Comparison of ENCODE assay signal across 35 cellular contexts in genomic region chr1:54706419-54706818, GRCh38.
"Had no signal": no experiment of that assay in that cellular context is flagged by ENCODE, and none has a peak within 500 bp of the region (broad histone marks: within the 10 kb centered on the region; RNA-seq: fewer than 3 reads in every experiment).

No MANE protein-coding gene starts in this region.

- H3K9me3 Mint-ChIP-seq: activated B cell treated with CpG ODN at 0.5 μM for 24 hours; activated CD4-positive, alpha-beta memory T cell treated with anti-CD3 and anti-CD28 coated beads for 36 hours; activated CD4-positive, alpha-beta T cell treated with anti-CD3 and anti-CD28 coated beads, Interleukin-2, amount 10 ng/mL, durations not matched to agents 24 days and 14 days; activated CD8-positive, alpha-beta T cell treated with anti-CD3 and anti-CD28 coated beads for 36 hours; activated naive CD4-positive, alpha-beta T cell treated with anti-CD3 and anti-CD28 coated beads for 36 hours; activated naive CD4-positive, alpha-beta T cell treated with anti-CD3 and anti-CD28 coated beads, Interleukin-2, amount 50 U/mL, for 72 hours; activated naive CD8-positive, alpha-beta T cell treated with anti-CD3 and anti-CD28 coated beads for 36 hours; activated T-cell treated with anti-CD3 and anti-CD28 coated beads, Interleukin-2, amount 50 U/mL, for 4 hours; activated T-cell treated with anti-CD3 and anti-CD28 coated beads, Interleukin-2, amount 50 U/mL, for 72 hours; activated T-helper 1 cell treated with anti-CD3 and anti-CD28 coated beads, Interleukin-12 subunit alpha, Interleukin-12 subunit beta, Interleukin-2, Interleukin-4 antibody, amounts not matched to agents 30 ng/mL and 10 ng/mL and 1 ng/mL, durations not matched to agents 14 hours and 24 hours and 36 hours; activated T-helper 17 cell treated with anti-CD3 and anti-CD28 coated beads, Interleukin-2, amount 50 U/mL, for 72 hours; T-helper 1 cell treated with Interleukin-12 subunit alpha and Interleukin-12 subunit beta and Interleukin-4 antibody, amounts not matched to agents 30 μg/mL and 1 μg/mL, for 36 hours; T-helper 2 cell treated with Interferon-gamma antibody and Interleukin-4, amounts not matched to agents 5 μg/mL and 100 μg/mL, for 36 hours had no signal

- H3K36me3 ChIP-seq: adrenal gland, brain microvascular endothelial cell, breast epithelium had no signal

- H3K4me1 Mint-ChIP-seq: activated B cell treated with CpG ODN at 0.5 μM for 24 hours; activated CD4-positive, alpha-beta T cell treated with anti-CD3 and anti-CD28 coated beads, Interleukin-2, amount 10 ng/mL, durations not matched to agents 24 days and 14 days; activated naive CD8-positive, alpha-beta T cell treated with anti-CD3 and anti-CD28 coated beads for 36 hours; activated T-helper 17 cell treated with anti-CD3 and anti-CD28 coated beads, Interleukin-2, amount 50 U/mL, for 72 hours had no signal

- H3K27ac Mint-ChIP-seq: activated B cell treated with CpG ODN at 0.5 μM for 24 hours; activated CD4-positive, alpha-beta memory T cell treated with anti-CD3 and anti-CD28 coated beads for 36 hours; activated CD4-positive, alpha-beta T cell treated with anti-CD3 and anti-CD28 coated beads, Interleukin-2, amount 10 ng/mL, durations not matched to agents 24 days and 14 days; activated CD8-positive, alpha-beta T cell treated with anti-CD3 and anti-CD28 coated beads for 36 hours; activated naive CD4-positive, alpha-beta T cell treated with anti-CD3 and anti-CD28 coated beads for 36 hours; activated naive CD4-positive, alpha-beta T cell treated with anti-CD3 and anti-CD28 coated beads, Interleukin-2, amount 50 U/mL, for 72 hours; activated naive CD8-positive, alpha-beta T cell treated with anti-CD3 and anti-CD28 coated beads for 36 hours; activated T-cell treated with anti-CD3 and anti-CD28 coated beads, Interleukin-2, amount 50 U/mL, for 72 hours; activated T-helper 1 cell treated with anti-CD3 and anti-CD28 coated beads, Interleukin-12 subunit alpha, Interleukin-12 subunit beta, Interleukin-2, Interleukin-4 antibody, amounts not matched to agents 30 ng/mL and 10 ng/mL and 1 ng/mL, durations not matched to agents 14 hours and 24 hours and 36 hours; activated T-helper 17 cell treated with anti-CD3 and anti-CD28 coated beads, Interleukin-2, amount 50 U/mL, for 72 hours; T-helper 1 cell treated with Interleukin-12 subunit alpha and Interleukin-12 subunit beta and Interleukin-4 antibody, amounts not matched to agents 30 μg/mL and 1 μg/mL, for 36 hours; T-helper 2 cell treated with Interferon-gamma antibody and Interleukin-4, amounts not matched to agents 5 μg/mL and 100 μg/mL, for 36 hours had no signal

- H3K4me1 ChIP-seq: adrenal gland, body of pancreas, breast epithelium had no signal

- H3K36me3 Mint-ChIP-seq: activated CD4-positive, alpha-beta memory T cell treated with anti-CD3 and anti-CD28 coated beads for 36 hours; activated naive CD4-positive, alpha-beta T cell treated with anti-CD3 and anti-CD28 coated beads, Interleukin-2, amount 50 U/mL, for 72 hours; activated naive CD8-positive, alpha-beta T cell treated with anti-CD3 and anti-CD28 coated beads for 36 hours had no signal

- H3K27me3 ChIP-seq: adrenal gland, body of pancreas, brain microvascular endothelial cell, breast epithelium had no signal

- H3K9me3 ChIP-seq: adrenal gland, body of pancreas, breast epithelium had no signal

- H3K27me3 Mint-ChIP-seq: activated naive CD8-positive, alpha-beta T cell treated with anti-CD3 and anti-CD28 coated beads for 36 hours had no signal

- H3K4me3 ChIP-seq: adrenal gland, body of pancreas, breast epithelium had no signal

- H3K27ac ChIP-seq: adrenal gland, body of pancreas, brain microvascular endothelial cell, breast epithelium, VCaP had no signal

- ATAC-seq: activated CD8-positive, alpha-beta T cell treated with anti-CD3 and anti-CD28 coated beads for 36 hours; activated naive CD4-positive, alpha-beta T cell treated with anti-CD3 and anti-CD28 coated beads, Interleukin-2, amount 50 U/mL, for 72 hours; activated T-cell treated with anti-CD3 and anti-CD28 coated beads, Interleukin-2, amount 50 U/mL, for 4 hours; activated T-cell treated with anti-CD3 and anti-CD28 coated beads, Interleukin-2, amount 50 U/mL, for 72 hours; activated T-helper 17 cell treated with anti-CD3 and anti-CD28 coated beads, Interleukin-2, amount 50 U/mL, for 72 hours; body of pancreas had no signal

- H3K4me3 Mint-ChIP-seq: activated B cell treated with CpG ODN at 0.5 μM for 24 hours; activated CD4-positive, alpha-beta memory T cell treated with anti-CD3 and anti-CD28 coated beads for 36 hours; activated CD4-positive, alpha-beta T cell treated with anti-CD3 and anti-CD28 coated beads, Interleukin-2, amount 10 ng/mL, durations not matched to agents 24 days and 14 days; activated CD8-positive, alpha-beta T cell treated with anti-CD3 and anti-CD28 coated beads for 36 hours; activated naive CD4-positive, alpha-beta T cell treated with anti-CD3 and anti-CD28 coated beads for 36 hours; activated naive CD8-positive, alpha-beta T cell treated with anti-CD3 and anti-CD28 coated beads for 36 hours; activated T-cell treated with anti-CD3 and anti-CD28 coated beads, Interleukin-2, amount 50 U/mL, for 4 hours; activated T-cell treated with anti-CD3 and anti-CD28 coated beads, Interleukin-2, amount 50 U/mL, for 72 hours; activated T-helper 1 cell treated with anti-CD3 and anti-CD28 coated beads, Interleukin-12 subunit alpha, Interleukin-12 subunit beta, Interleukin-2, Interleukin-4 antibody, amounts not matched to agents 30 ng/mL and 10 ng/mL and 1 ng/mL, durations not matched to agents 14 hours and 24 hours and 36 hours; activated T-helper 17 cell treated with anti-CD3 and anti-CD28 coated beads, Interleukin-2, amount 50 U/mL, for 72 hours; T-helper 1 cell treated with Interleukin-12 subunit alpha and Interleukin-12 subunit beta and Interleukin-4 antibody, amounts not matched to agents 30 μg/mL and 1 μg/mL, for 36 hours; T-helper 2 cell treated with Interferon-gamma antibody and Interleukin-4, amounts not matched to agents 5 μg/mL and 100 μg/mL, for 36 hours had no signal

- DNase-seq: activated B cell treated with CpG ODN at 0.5 μM for 24 hours; activated CD4-positive, alpha-beta memory T cell treated with anti-CD3 and anti-CD28 coated beads for 36 hours; activated CD4-positive, alpha-beta T cell treated with anti-CD3 and anti-CD28 coated beads for 4 hours; activated CD4-positive, alpha-beta T cell treated with anti-CD3 and anti-CD28 coated beads, Interleukin-2, amount 10 ng/mL, durations not matched to agents 24 days and 14 days; activated CD4-positive, alpha-beta T cell treated with anti-CD3 and anti-CD28 coated beads, Interleukin-2, amount 50 U/mL, for 1 hour; activated CD4-positive, alpha-beta T cell treated with anti-CD3 and anti-CD28 coated beads, Interleukin-2, amount 50 U/mL, for 4 hours; activated CD4-positive, CD25-positive, alpha-beta regulatory T cell treated with anti-CD3 and anti-CD28 coated beads, Interleukin-2, amount 50 U/mL, for 72 hours; activated CD8-positive, alpha-beta memory T cell treated with anti-CD3 and anti-CD28 coated beads, Interleukin-2, amount 50 U/mL, for 4 hours; activated CD8-positive, alpha-beta T cell treated with anti-CD3 and anti-CD28 coated beads for 36 hours; activated effector memory CD4-positive, alpha-beta T cell treated with anti-CD3 and anti-CD28 coated beads, Interleukin-2, amount 50 U/mL, for 16 hours; activated gamma-delta T cell treated with Interleukin-2 at 50 U/mL for 16 hours; activated naive CD4-positive, alpha-beta T cell; activated naive CD4-positive, alpha-beta T cell treated with anti-CD3 and anti-CD28 coated beads for 36 hours; activated naive CD4-positive, alpha-beta T cell treated with anti-CD3 and anti-CD28 coated beads, Interleukin-2, amount 50 U/mL, for 16 hours; activated naive CD8-positive, alpha-beta T cell treated with anti-CD3 and anti-CD28 coated beads for 36 hours; activated T-cell treated with anti-CD3 and anti-CD28 coated beads for 4 hours; activated T-cell treated with anti-CD3 and anti-CD28 coated beads, Interleukin-2, amount 50 U/mL, for 1 hour; activated T-cell treated with anti-CD3 and anti-CD28 coated beads, Interleukin-2, amount 50 U/mL, for 4 hours; activated T-cell treated with anti-CD3 and anti-CD28 coated beads, Interleukin-2, amount 50 U/mL, for 72 hours; adrenal gland; amniotic stem cell; aorta; body of pancreas; brain microvascular endothelial cell; central memory CD4-positive, alpha-beta T cell; T-helper 1 cell; T-helper 2 cell; T-helper 9 cell had no signal
